ENCODE assay signal across 27 cellular contexts in the genomic region with DNA sequence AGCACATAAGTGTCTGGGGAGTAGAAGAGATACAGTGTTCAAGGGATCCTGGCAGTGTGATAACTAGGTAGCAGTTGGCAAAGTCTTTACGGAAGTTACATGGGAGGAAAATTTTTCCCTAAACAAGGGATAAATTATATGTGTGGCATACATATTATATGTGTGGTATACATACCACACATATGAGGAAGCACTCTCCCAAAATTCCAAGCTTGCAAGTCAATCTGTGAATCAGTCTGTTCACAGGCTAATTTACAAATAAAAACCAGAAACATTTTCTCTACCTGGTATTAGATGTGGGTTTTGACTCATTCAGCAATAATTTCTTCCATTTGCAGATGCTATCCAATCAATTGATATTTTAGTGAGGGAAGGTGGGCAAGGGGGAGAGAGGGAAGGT.
"Had no signal": no experiment of that assay in that cellular context is flagged by ENCODE, and none has a peak within 500 bp of the region (broad histone marks: within the 10 kb centered on the region; RNA-seq: fewer than 3 reads in every experiment).

No MANE protein-coding gene starts in this region.

- H3K9me3 ChIP-seq: pancreas, prostate gland, thyroid gland had no signal

- H3K27ac ChIP-seq: left ventricle myocardium inferior, pancreas, prostate gland, thyroid gland had no signal

- H3K36me3 ChIP-seq: left ventricle myocardium inferior, pancreas, prostate gland, thyroid gland had no signal

- DNase-seq: activated CD4-positive, alpha-beta T cell treated with anti-CD3 and anti-CD28 coated beads for 36 hours; activated CD4-positive, CD25-positive, alpha-beta regulatory T cell; activated CD8-positive, alpha-beta memory T cell treated with anti-CD3 and anti-CD28 coated beads, Interleukin-2, amount 10 ng/mL, durations not matched to agents 7 days and 5 days; activated CD8-positive, alpha-beta T cell treated with anti-CD3 and anti-CD28 coated beads, Interleukin-2, amount 10 ng/mL, durations not matched to agents 7 days and 5 days; activated naive CD8-positive, alpha-beta T cell treated with anti-CD3 and anti-CD28 coated beads, Interleukin-2, amount 50 U/mL, for 24 hours; activated T-cell treated with anti-CD3 and anti-CD28 coated beads, Interleukin-2, amount 50 U/mL, for 48 hours; anterior cingulate cortex; dermis blood vessel endothelial cell; effector CD8-positive, alpha-beta T cell; foreskin melanocyte; left ventricle myocardium inferior; naive B cell; nephron progenitor cell; pancreas; retina; stimulated activated CD4-positive, alpha-beta T cell treated with anti-CD3 and anti-CD28 coated beads, Interleukin-1b, Interleukin-23, amount 100 ng/mL, for 48 hours; stimulated activated CD4-positive, alpha-beta T cell treated with anti-CD3 and anti-CD28 coated beads, Interleukin-4, amount 100 ng/mL, for 4 hours; stimulated activated CD8-positive, alpha-beta memory T cell treated with anti-CD3 and anti-CD28 coated beads, Interleukin-4, amount 100 ng/mL, for 48 hours; stimulated activated naive CD8-positive, alpha-beta T cell treated with anti-CD3 and anti-CD28 coated beads, Interleukin-15, amount 100 ng/mL, for 72 hours; substantia nigra; SW 1271; T-helper 9 cell; thyroid gland had no signal

- ATAC-seq: activated CD4-positive, alpha-beta T cell treated with anti-CD3 and anti-CD28 coated beads for 36 hours; activated CD8-positive, alpha-beta memory T cell treated with anti-CD3 and anti-CD28 coated beads, Interleukin-2, amount 10 ng/mL, durations not matched to agents 7 days and 5 days; activated CD8-positive, alpha-beta T cell treated with anti-CD3 and anti-CD28 coated beads, Interleukin-2, amount 10 ng/mL, durations not matched to agents 7 days and 5 days; activated naive CD8-positive, alpha-beta T cell treated with anti-CD3 and anti-CD28 coated beads, Interleukin-2, amount 50 U/mL, for 24 hours; pancreas; stimulated activated memory B cell treated with anti-CD40 and anti-IgM and Interleukin-4, amounts not matched to agents 10 μg/mL and 1 μg/mL and 100 μg/mL, for 72 hours; stimulated activated naive CD8-positive, alpha-beta T cell treated with anti-CD3 and anti-CD28 coated beads, Interleukin-15, amount 100 ng/mL, for 72 hours had no signal

- H3K4me3 ChIP-seq: left ventricle myocardium inferior, lung, pancreas, prostate gland, smooth muscle cell, thyroid gland had no signal

- H3K4me2 ChIP-seq: smooth muscle cell had no signal

- H3K4me1 ChIP-seq: left ventricle myocardium inferior, pancreas, prostate gland, thyroid gland had no signal

- H3K27me3 ChIP-seq: pancreas, thyroid gland had no signal
